1 cellular context compared by ENCODE assay signal in the genomic region with DNA sequence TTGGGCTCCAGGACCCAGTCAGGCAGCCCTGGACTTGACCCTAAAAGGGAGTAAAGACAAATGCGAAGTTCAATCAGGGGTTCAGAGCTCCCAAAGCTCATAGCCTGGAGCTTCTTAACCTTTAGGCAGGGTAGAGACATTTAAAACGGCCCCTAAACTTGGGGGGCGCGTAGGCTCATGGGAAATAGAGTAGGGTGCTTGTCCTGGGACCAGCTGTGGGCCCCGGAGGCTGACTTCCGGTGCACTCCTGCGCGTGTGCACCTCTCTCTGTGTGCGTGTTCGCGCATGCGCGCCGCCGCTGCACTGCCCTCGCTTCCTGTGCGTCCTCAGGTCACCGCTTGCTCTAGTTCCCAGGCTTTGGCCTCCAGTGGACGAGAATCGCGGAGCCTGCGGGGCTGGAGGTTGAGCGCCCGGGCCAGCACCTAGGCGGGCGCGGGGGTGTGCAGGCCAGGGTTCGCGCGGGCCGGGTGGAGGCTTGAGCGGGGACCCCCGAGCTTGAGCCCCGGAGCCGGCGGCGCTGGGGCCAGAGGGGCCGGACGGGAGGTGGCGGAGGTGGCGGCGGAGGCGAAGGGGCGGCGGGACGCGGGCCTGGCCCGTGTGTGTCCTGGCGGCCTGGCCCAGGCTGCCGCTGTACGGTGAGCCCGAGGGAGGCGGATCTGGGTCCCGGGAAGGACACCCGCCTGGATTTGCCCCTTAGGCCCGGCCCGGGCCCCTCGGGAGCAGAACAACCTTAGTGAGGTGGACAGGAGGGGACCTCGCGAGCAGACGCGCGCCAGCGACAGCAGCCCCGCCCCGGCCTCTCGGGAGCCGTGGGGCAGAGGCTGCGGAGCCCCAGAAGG.
A peak's percentile ranks its signal among the peaks of the same experiment; 100 is the strongest.
TF ChIP-seq lines count a peak whose summit lies in the region.

TSS of gene RBAK (plus strand) at position 303 of the 839 bp plus-strand sequence. CDS start 2,217 bp downstream, outside the sequence.

TF ChIP-seq in K562, 482 proteins besides CTCF, POLR2A, EP300 and RAD21 (continued from another document and continues in another):
- TF ChIP-seq E2F8 (IDR thresholded peaks at IDR 0.05; ENCODE audit: low read depth, partially characterized antibody) (no peak), MYC (IDR thresholded peaks at IDR 0.05; ENCODE audit: low read depth, low read length) (peak; percentile 62; the same call in 1 of the 2 replicates), MYC (CRISPR knock-in tag; IDR thresholded peaks at IDR 0.05; ENCODE audit: borderline replicate concordance, low read depth) (no peak), NR1H2 (CRISPR knock-in tag; IDR thresholded peaks at IDR 0.05) (no peak), ILK (tag; IDR thresholded peaks at IDR 0.05; ENCODE audit: borderline replicate concordance, low read depth) (no peak), NCOR1 (IDR thresholded peaks at IDR 0.05) (peak; percentile 28; the same call in 1 of the 2 replicates), ZBTB11 (CRISPR knock-in tag; IDR thresholded peaks at IDR 0.05) (peak in 1 of 3 experiments; percentile 86; a peak in 3 of 6 replicates), PHB (CRISPR knock-in tag; IDR thresholded peaks at IDR 0.05) (no peak), CTBP1 (IDR thresholded peaks at IDR 0.05; ENCODE audit: borderline replicate concordance) (peak; percentile 20; the same call in 1 of the 2 replicates), SP2 (IDR thresholded peaks at IDR 0.05; ENCODE audit: extremely low read depth, low read depth, low read length, poor library complexity, severe bottlenecking) (no peak), RBM22 (IDR thresholded peaks at IDR 0.05; ENCODE audit: low read depth, low read length, poor library complexity, severe bottlenecking) (no peak), TBL1XR1 (IDR thresholded peaks at IDR 0.05; ENCODE audit: low read length in 2 of 2) (no peak), CEBPG (CRISPR knock-in tag; IDR thresholded peaks at IDR 0.05) (no peak), CEBPG (tag; conservative IDR thresholded peaks at IDR 0.05 in 1 of 2, IDR thresholded peaks at IDR 0.05 in 1 of 2) (no peak), POLR2AphosphoS2 (IDR thresholded peaks at IDR 0.05; ENCODE audit: low read length) (no peak), ZNF316 (IDR thresholded peaks at IDR 0.05) (no peak), ZNF232 (CRISPR knock-in tag; IDR thresholded peaks at IDR 0.05) (0 out of 2 replicates have a peak, but pooled peaks have one; percentile 30), GTF2A2 (tag; IDR thresholded peaks at IDR 0.05) (no peak), MEIS2 (IDR thresholded peaks at IDR 0.05; ENCODE audit: partially characterized antibody) (peak; percentile 97), MCM2 (IDR thresholded peaks at IDR 0.05; ENCODE audit: low read depth) (no peak), TRIM28 (IDR thresholded peaks at IDR 0.05) (no peak), AFF1 (IDR thresholded peaks at IDR 0.05; ENCODE audit: low read depth in 1 of 2, partially characterized antibody in 2 of 2) (peak in 1 of 2 experiments; percentile 27), CBX5 (IDR thresholded peaks at IDR 0.05; ENCODE audit: borderline replicate concordance, low read depth) (peak; percentile 6; the same call in 1 of the 2 replicates), POLR2B (IDR thresholded peaks at IDR 0.05; ENCODE audit: low read depth, partially characterized antibody) (peak; percentile 91), HCFC1 (IDR thresholded peaks at IDR 0.05; ENCODE audit: low read depth, low read length) (peak; percentile 73), CREB1 (IDR thresholded peaks at IDR 0.05) (peak; percentile 51), CREB1 (CRISPR knock-in tag; IDR thresholded peaks at IDR 0.05) (no peak), POLR2H (tag; IDR thresholded peaks at IDR 0.05; ENCODE audit: low read depth) (0 out of 2 replicates have a peak, but pooled peaks have one; percentile 45), PHB2 (IDR thresholded peaks at IDR 0.05; ENCODE audit: low read depth) (no peak), L3MBTL2 (IDR thresholded peaks at IDR 0.05) (peak; percentile 74; the same call in 1 of the 2 replicates), RBM25 (IDR thresholded peaks at IDR 0.05; ENCODE audit: low read depth, low read length, severe bottlenecking) (peak; percentile 76), FOXJ3 (CRISPR knock-in tag; IDR thresholded peaks at IDR 0.05) (no peak), ESRRA (IDR thresholded peaks at IDR 0.05; ENCODE audit: borderline replicate concordance, low read depth) (peak; percentile 70), RBBP5 (IDR thresholded peaks at IDR 0.05; ENCODE audit: borderline replicate concordance, insufficient read depth, low read length, poor library complexity, severe bottlenecking) (peak; percentile 86), MNT (conservative IDR thresholded peaks at IDR 0.05) (peak; percentile 71 to 81), ZNF785 (CRISPR knock-in tag; IDR thresholded peaks at IDR 0.05) (no peak), ZNF644 (tag; IDR thresholded peaks at IDR 0.05; ENCODE audit: low read depth) (no peak), TRIM24 (IDR thresholded peaks at IDR 0.05) (no peak), DACH1 (IDR thresholded peaks at IDR 0.05; ENCODE audit: partially characterized antibody) (peak; percentile 81)
- TF ChIP-seq, protein P1, sequence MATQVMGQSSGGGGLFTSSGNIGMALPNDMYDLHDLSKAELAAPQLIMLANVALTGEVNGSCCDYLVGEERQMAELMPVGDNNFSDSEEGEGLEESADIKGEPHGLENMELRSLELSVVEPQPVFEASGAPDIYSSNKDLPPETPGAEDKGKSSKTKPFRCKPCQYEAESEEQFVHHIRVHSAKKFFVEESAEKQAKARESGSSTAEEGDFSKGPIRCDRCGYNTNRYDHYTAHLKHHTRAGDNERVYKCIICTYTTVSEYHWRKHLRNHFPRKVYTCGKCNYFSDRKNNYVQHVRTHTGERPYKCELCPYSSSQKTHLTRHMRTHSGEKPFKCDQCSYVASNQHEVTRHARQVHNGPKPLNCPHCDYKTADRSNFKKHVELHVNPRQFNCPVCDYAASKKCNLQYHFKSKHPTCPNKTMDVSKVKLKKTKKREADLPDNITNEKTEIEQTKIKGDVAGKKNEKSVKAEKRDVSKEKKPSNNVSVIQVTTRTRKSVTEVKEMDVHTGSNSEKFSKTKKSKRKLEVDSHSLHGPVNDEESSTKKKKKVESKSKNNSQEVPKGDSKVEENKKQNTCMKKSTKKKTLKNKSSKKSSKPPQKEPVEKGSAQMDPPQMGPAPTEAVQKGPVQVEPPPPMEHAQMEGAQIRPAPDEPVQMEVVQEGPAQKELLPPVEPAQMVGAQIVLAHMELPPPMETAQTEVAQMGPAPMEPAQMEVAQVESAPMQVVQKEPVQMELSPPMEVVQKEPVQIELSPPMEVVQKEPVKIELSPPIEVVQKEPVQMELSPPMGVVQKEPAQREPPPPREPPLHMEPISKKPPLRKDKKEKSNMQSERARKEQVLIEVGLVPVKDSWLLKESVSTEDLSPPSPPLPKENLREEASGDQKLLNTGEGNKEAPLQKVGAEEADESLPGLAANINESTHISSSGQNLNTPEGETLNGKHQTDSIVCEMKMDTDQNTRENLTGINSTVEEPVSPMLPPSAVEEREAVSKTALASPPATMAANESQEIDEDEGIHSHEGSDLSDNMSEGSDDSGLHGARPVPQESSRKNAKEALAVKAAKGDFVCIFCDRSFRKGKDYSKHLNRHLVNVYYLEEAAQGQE (CRISPR knock-in tag; IDR thresholded peaks at IDR 0.05; ENCODE audit: low read depth), result peak; percentile 32; the same call in 1 of the 2 replicates
- TF ChIP-seq, protein P2, sequence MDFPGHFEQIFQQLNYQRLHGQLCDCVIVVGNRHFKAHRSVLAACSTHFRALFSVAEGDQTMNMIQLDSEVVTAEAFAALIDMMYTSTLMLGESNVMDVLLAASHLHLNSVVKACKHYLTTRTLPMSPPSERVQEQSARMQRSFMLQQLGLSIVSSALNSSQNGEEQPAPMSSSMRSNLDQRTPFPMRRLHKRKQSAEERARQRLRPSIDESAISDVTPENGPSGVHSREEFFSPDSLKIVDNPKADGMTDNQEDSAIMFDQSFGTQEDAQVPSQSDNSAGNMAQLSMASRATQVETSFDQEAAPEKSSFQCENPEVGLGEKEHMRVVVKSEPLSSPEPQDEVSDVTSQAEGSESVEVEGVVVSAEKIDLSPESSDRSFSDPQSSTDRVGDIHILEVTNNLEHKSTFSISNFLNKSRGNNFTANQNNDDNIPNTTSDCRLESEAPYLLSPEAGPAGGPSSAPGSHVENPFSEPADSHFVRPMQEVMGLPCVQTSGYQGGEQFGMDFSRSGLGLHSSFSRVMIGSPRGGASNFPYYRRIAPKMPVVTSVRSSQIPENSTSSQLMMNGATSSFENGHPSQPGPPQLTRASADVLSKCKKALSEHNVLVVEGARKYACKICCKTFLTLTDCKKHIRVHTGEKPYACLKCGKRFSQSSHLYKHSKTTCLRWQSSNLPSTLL (IDR thresholded peaks at IDR 0.05), result no peak
